6 cellular contexts compared by ENCODE assay signal in genomic region chr2:74441111-74441689, GRCh38. TPM values are rescaled to one million over a fixed set of nuclear protein-coding genes. Genes with fewer than 3 reads are reported as not detected.
DNase-seq lines count a peak whose midpoint lies in the region; ATAC-seq and TF ChIP-seq lines count a peak whose summit lies in the region.

No MANE protein-coding gene starts in this region.

- DNase-seq in WERI-Rb-1 (no peak), ecto neural progenitor cell (ENCODE audit: low spot score) (no peak), GM03348 (ENCODE audit: low spot score) (no peak)

- H4K20me1 ChIP-seq in BLaER1 treated with 17β-estradiol and CSF1 and Interleukin-3, amounts not matched to agents 10 nM and 100 nM, result no peaks in the 10 kb centered on the region

- ATAC-seq in HG03469 (IDR thresholded peaks at IDR 0.05; ENCODE audit: unreplicated experiment), result no peak

- H3K4me1 ChIP-seq in BLaER1 treated with 17β-estradiol and CSF1 and Interleukin-3, amounts not matched to agents 10 nM and 100 nM, result peaks cover 64 to 75% (median 66%) of the 10 kb centered on the region in 10 experiments
- H3K4me1 ChIP-seq in liver (ENCODE audit: control insufficient read depth in 4 of 4, insufficient read depth in 4 of 4, low read length in 3 of 4), result peaks cover 19 to 60% (median 52%) of the 10 kb centered on the region in 4 donors

- WGBS in liver, result 14% methylated on average over 35 of the region's 35 CpGs

- TF ChIP-seq CTCF in WERI-Rb-1 (IDR thresholded peaks at IDR 0.05; ENCODE audit: low read depth, low read length) (no peak), liver (IDR thresholded peaks at IDR 0.05; ENCODE audit: low read depth, low read length, missing input control) (no peak)

- no peaks in the 10 kb centered on the region for H3K36me3 ChIP-seq in BLaER1 treated with 17β-estradiol and CSF1 and Interleukin-3, amounts not matched to agents 10 nM and 100 nM
- H3K36me3 ChIP-seq in WERI-Rb-1, result no peaks in the 10 kb centered on the region
- no peaks in the 10 kb centered on the region for H3K36me3 ChIP-seq in liver (ENCODE audit: control insufficient read depth in 4 of 4, insufficient read depth in 3 of 4, low read depth in 1 of 4, low read length in 3 of 4)

- TF ChIP-seq RAD21 in liver (IDR thresholded peaks at IDR 0.05), result no peak

- H3K27me3 ChIP-seq in BLaER1 treated with 17β-estradiol and CSF1 and Interleukin-3, amounts not matched to agents 10 nM and 100 nM, result peaks cover 15 to 25% (median 20%) of the 10 kb centered on the region in 11 experiments
- H3K27me3 ChIP-seq in WERI-Rb-1 (ENCODE audit: insufficient read depth, low read depth, severe bottlenecking), result no peaks in the 10 kb centered on the region
- no peaks in the 10 kb centered on the region for H3K27me3 ChIP-seq in liver (ENCODE audit: control insufficient read depth in 4 of 4, insufficient read depth in 4 of 4, low read length in 3 of 4)

- H3K9ac ChIP-seq in BLaER1 treated with 17β-estradiol and CSF1 and Interleukin-3, amounts not matched to agents 10 nM and 100 nM, result peak overlapping the region; percentile 75 to 90 (median 82); a peak in 14 of 22 replicates
- H3K9ac ChIP-seq in liver (ENCODE audit: low read depth in 1 of 2, low read length in 2 of 2), result peak overlapping the region; percentile 30 to 71

- peak overlapping the region in 3 of 10 experiments; percentile 63 to 72 (median 67); a peak in 4 of 20 replicates for H3K4me3 ChIP-seq in BLaER1 treated with 17β-estradiol and CSF1 and Interleukin-3, amounts not matched to agents 10 nM and 100 nM
- H3K4me3 ChIP-seq in WERI-Rb-1 (ENCODE audit: low read depth, low read length), result no peak overlapping the region
- peak overlapping the region; percentile 79 to 88 (median 80) for H3K4me3 ChIP-seq in liver (ENCODE audit: low read depth in 1 of 3, low read length in 3 of 3)

- H3K9me3 ChIP-seq in BLaER1 treated with 17β-estradiol and CSF1 and Interleukin-3, amounts not matched to agents 10 nM and 100 nM (replicated peaks in 1 of 11), result peaks cover 0 to 13% (median 0%) of the 10 kb centered on the region in 11 experiments; a peak in 7 of 22 replicates
- H3K9me3 ChIP-seq in WERI-Rb-1 (ENCODE audit: severe bottlenecking) (no peaks in the 10 kb centered on the region), liver (ENCODE audit: control insufficient read depth in 4 of 4, low read length in 3 of 4) (no peaks in the 10 kb centered on the region)

- H3K27ac ChIP-seq in BLaER1 treated with 17β-estradiol and CSF1 and Interleukin-3, amounts not matched to agents 10 nM and 100 nM, result peak overlapping the region; percentile 48 to 94 (median 85); a peak in 20 of 22 replicates
- H3K27ac ChIP-seq in WERI-Rb-1 (peak overlapping the region; percentile 90), liver (ENCODE audit: low read depth in 1 of 2, low read length in 2 of 2) (peak overlapping the region; percentile 92 to 95)

- H3K4me2 ChIP-seq in BLaER1 treated with 17β-estradiol and CSF1 and Interleukin-3, amounts not matched to agents 10 nM and 100 nM, result peak overlapping the region; percentile 89 to 100 (median 99)

TF ChIP-seq in liver, 16 proteins besides CTCF, POLR2A, EP300 and RAD21:
- TF ChIP-seq REST (IDR thresholded peaks at IDR 0.05) (no peak), JUND (IDR thresholded peaks at IDR 0.05) (no peak), TAF1 (conservative IDR thresholded peaks at IDR 0.05) (no peak), SP1 (IDR thresholded peaks at IDR 0.05) (no peak), HNF4G (IDR thresholded peaks at IDR 0.05) (no peak), EGR1 (IDR thresholded peaks at IDR 0.05; ENCODE audit: low read depth in 2 of 2) (no peak), FOXA1 (IDR thresholded peaks at IDR 0.05) (no peak), HNF4A (conservative IDR thresholded peaks at IDR 0.05) (no peak), ZBTB33 (IDR thresholded peaks at IDR 0.05) (no peak), RXRA (IDR thresholded peaks at IDR 0.05) (no peak), MAX (IDR thresholded peaks at IDR 0.05) (no peak), ATF3 (IDR thresholded peaks at IDR 0.05) (no peak), YY1 (IDR thresholded peaks at IDR 0.05) (no peak), FOXA2 (IDR thresholded peaks at IDR 0.05) (no peak), GABPA (IDR thresholded peaks at IDR 0.05 in 1 of 2, conservative IDR thresholded peaks at IDR 0.05 in 1 of 2) (no peak)

RNA-seq across cellular contexts. Expression of gene RTKN, which starts 0.5 kb away (rescaled TPM):
- total RNA-seq in liver, result 10 to 100 TPM; 27.8 to 98.0 TPM
- 10 to 100 TPM; 54.4 to 91.7 TPM for polyA plus RNA-seq in liver

RNA-seq across cellular contexts. Expression of gene INO80B, which starts 13.7 kb away (rescaled TPM):
- total RNA-seq in liver, result 10 to 100 TPM in 1 of 2 donors, 1 to 10 TPM in 1; 7.0 to 14.8 TPM
- polyA plus RNA-seq in liver, result 10 to 100 TPM in 1 of 2 donors, 1 to 10 TPM in 1; 2.7 to 14.0 TPM

RNA-seq across cellular contexts. Expression of gene WBP1, which starts 17.0 kb away (rescaled TPM):
- total RNA-seq in liver, result 10 to 100 TPM; 23.5 to 26.2 TPM
- 10 to 100 TPM; 19.2 to 45.0 TPM for polyA plus RNA-seq in liver

RNA-seq across cellular contexts. Expression of gene WDR54, which starts 19.7 kb away (rescaled TPM):
- total RNA-seq in liver, result 1 to 10 TPM; 1.7 to 4.2 TPM
- 1 to 10 TPM; 3.0 to 3.2 TPM for polyA plus RNA-seq in liver

RNA-seq across cellular contexts. Expression of gene C2orf81, which starts 19.8 kb away (rescaled TPM):
- under 1 TPM; 0.08 to 0.23 TPM for total RNA-seq in liver
- under 1 TPM; 0.35 to 0.44 TPM for polyA plus RNA-seq in liver
